Comparison of ENCODE assay signal across 8 cellular contexts in the genomic region with DNA sequence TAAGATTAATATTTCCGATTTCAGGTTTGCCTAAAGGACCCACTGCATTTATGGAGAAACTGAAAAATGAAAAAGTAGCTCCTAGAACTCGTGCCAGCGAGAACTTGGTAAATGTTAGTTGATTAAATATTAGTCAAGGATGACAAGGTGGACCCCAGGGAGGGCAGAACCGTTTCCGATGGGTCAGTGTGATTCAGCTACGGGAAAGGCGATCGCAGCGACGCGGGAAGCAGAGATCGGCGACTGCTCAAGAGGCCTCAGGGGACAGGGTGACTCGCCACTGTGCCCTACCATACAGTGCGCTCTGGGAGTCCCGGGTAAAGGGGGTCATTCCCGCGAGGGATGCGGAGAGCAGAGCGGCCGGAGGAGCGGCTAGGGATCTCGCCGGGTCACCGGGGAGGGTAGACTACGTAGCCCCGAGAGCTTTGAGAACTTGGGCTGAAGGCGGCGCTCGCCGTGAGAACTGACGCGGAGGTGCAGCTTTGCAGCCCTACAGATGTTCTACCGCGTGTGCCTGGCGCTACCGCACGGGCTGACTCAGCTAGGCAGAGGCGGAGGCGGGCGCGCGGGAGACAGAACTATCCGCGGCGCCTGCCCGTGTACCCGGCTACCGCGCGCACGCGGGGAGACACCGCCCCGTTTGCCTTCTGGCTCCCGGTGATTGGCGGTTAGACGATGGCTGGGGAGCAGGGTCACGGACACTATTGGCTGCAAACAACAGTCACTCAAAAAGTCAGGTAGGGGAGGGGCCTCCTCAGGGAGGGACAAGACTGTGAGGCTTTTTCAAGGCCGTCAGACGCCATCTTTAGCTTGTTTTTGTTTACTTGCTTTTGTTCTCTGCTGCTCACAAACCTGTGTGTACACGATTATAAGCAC. TPM values are rescaled to one million over a fixed set of nuclear protein-coding genes. Genes with fewer than 3 reads are reported as not detected.
A peak's percentile ranks its signal among the peaks of the same experiment; 100 is the strongest.
DNase-seq lines count a peak whose midpoint lies in the region; ATAC-seq and TF ChIP-seq lines count a peak whose summit lies in the region.

No MANE protein-coding gene starts in this region.

- peak; percentile 31 for TF ChIP-seq CTCF in kidney epithelial cell (IDR thresholded peaks at IDR 0.05; ENCODE audit: insufficient read depth, low read length, poor library complexity, severe bottlenecking)

- H3K4me3 ChIP-seq in kidney epithelial cell (ENCODE audit: low read depth, low read length) = peak overlapping the region; percentile 55

- H3K36me3 ChIP-seq in kidney epithelial cell (ENCODE audit: control insufficient read depth, insufficient read depth, low read length) = no peaks in the 10 kb centered on the region

- DNase-seq in AG20443 (ENCODE audit: low spot score) (peak; percentile 97), NCI-H446 (lab: John Stamatoyannopoulos, UW) (peak; percentile 98 to 99), cerebellum (ENCODE audit: low spot score) (peak; percentile 99), kidney epithelial cell (ENCODE audit: low read depth) (peak; percentile 83)
- DNase-seq in activated CD4-positive, CD25-positive, alpha-beta regulatory T cell treated with anti-CD3 and anti-CD28 coated beads, Interleukin-2, amount 50 U/mL, for 72 hours = peak; percentile 96
- DNase-seq in stimulated activated CD4-positive, alpha-beta T cell treated with anti-CD3 and anti-CD28 coated beads, Interleukin-15, amount 100 ng/mL, for 48 hours (ENCODE audit: low read depth in 2 of 2) = peak; percentile 95 to 97

- no peaks in the 10 kb centered on the region for H3K27me3 ChIP-seq in kidney epithelial cell (ENCODE audit: control insufficient read depth, insufficient read depth, low read length)

- peak; percentile 93 for ATAC-seq in GM19025 (IDR thresholded peaks at IDR 0.05; ENCODE audit: low read depth, unreplicated experiment)
- ATAC-seq in HG03342 (IDR thresholded peaks at IDR 0.05; ENCODE audit: unreplicated experiment) = peak; percentile 96

RNA-seq across cellular contexts. Expression of a gene that starts 3.2 kb away (rescaled TPM):
- total RNA-seq in cerebellum (5.2 TPM), kidney epithelial cell (8.4 and 9.7 TPM in 2 replicates)

RNA-seq across cellular contexts. Expression of a gene that starts 24.4 kb away (rescaled TPM):
- total RNA-seq in cerebellum (7.4 TPM), kidney epithelial cell (87.2 and 90.8 TPM in 2 replicates)

RNA-seq across cellular contexts. Expression of a gene that starts 27.9 kb away (rescaled TPM):
- total RNA-seq in cerebellum (74.6 TPM), kidney epithelial cell (199 and 244 TPM in 2 replicates)

RNA-seq across cellular contexts. Expression of a gene that starts 35.2 kb away (rescaled TPM):
- total RNA-seq in cerebellum (not detected), kidney epithelial cell (not detected in 2 replicates)

RNA-seq across cellular contexts. Expression of a gene that starts 49.9 kb away (rescaled TPM):
- total RNA-seq in cerebellum (25.0 TPM), kidney epithelial cell (31.7 and 36.5 TPM in 2 replicates)

Comparison
In these comparisons a context has a peak if more than half of its experiments do, and no peak if none do; other contexts are left out.
1. Peak in every context shown above with its lines: DNase-seq, ATAC-seq and H3K4me3 ChIP-seq.
2. RNA of a gene that starts 24.4 kb away (total RNA-seq): 87.2 to 90.8 TPM in kidney epithelial cell; 7.4 TPM in cerebellum (single experiment); every median in the first group is over 10 times any median in the second.